ENCODE assay signal across 8 cellular contexts in the genomic region with DNA sequence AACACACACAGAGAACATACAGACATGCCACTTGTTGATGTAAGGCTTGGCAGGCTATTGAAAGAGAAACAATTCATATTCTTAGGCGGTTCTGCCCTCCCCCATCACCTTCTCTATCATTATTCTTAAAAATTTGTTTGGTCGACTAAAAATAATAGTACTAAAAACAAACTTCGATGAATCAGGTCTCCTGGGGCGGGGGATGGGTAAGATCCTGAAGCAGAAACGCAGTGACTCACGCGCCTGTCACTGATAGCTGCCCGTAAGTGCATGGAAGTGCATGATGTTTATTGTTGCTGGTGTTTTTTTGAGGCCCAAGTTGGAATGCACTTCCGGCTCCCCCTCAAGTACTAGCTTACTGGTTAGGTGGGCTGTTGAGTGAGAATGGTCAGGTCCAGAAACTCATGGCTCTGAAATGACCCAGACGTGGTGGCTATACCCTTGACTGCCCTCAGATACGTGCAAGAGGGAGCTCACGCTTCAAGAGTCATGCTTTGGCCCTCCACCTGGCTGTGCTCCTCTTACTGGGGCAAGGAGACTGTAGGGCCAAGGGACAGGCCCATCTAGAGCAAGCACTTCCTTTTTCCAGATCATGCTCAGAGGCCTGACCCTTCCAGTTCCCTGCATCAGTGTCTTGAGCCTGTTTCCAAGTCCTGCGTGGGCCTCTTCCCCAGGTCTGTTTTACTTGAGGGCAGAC. TPM values are rescaled to one million over a fixed set of nuclear protein-coding genes. Genes with fewer than 3 reads are reported as not detected.
DNase-seq lines count a peak whose midpoint lies in the region; ATAC-seq and TF ChIP-seq lines count a peak whose summit lies in the region.

No MANE protein-coding gene starts in this region.

- 88 to 91% methylated on average over 13 of the region's 13 CpGs for WGBS in testis, 2 donors
- no CpG with 5 or more reads among the region's 13 CpGs for WGBS in neuronal stem cell (ENCODE audit: extremely low coverage in 2 of 2, insufficient read length in 2 of 2, insufficient replicate concordance in 1 of 2), 2 donors
- 68 to 76% (median 70%) methylated on average over 13 of the region's 13 CpGs for WGBS in spleen, 5 donors

- H3K79me1 ChIP-seq in neuronal stem cell (ENCODE audit: low read depth, low read length): peaks cover 11% of the 10 kb centered on the region

- no peak overlapping the region for H2AK5ac ChIP-seq in neuronal stem cell (ENCODE audit: low read depth, low read length)

- H3K27me3 Mint-ChIP-seq in activated naive CD8-positive, alpha-beta T cell treated with anti-CD3 and anti-CD28 coated beads for 36 hours: no peaks in the 10 kb centered on the region

- peak overlapping the region; percentile 74 for H3K27ac Mint-ChIP-seq in activated naive CD8-positive, alpha-beta T cell treated with anti-CD3 and anti-CD28 coated beads for 36 hours

- H3K27me3 ChIP-seq in osteoblast (ENCODE audit: insufficient read depth, low read length) (no peaks in the 10 kb centered on the region), testis (no peaks in the 10 kb centered on the region), neuronal stem cell (ENCODE audit: control insufficient read depth in 3 of 3, insufficient read depth in 3 of 3, low read depth in 1 of 3, low read length in 3 of 3) (no peaks in the 10 kb centered on the region), spleen (replicated peaks in 1 of 7) (no peaks in the 10 kb centered on the region)

- TF ChIP-seq CTCF in osteoblast (IDR thresholded peaks at IDR 0.05; ENCODE audit: extremely low read depth, low read depth, low read length) (no peak), testis (IDR thresholded peaks at IDR 0.05) (no peak), spleen (IDR thresholded peaks at IDR 0.05 in 8 of 11, conservative IDR thresholded peaks at IDR 0.05 in 3 of 11) (no peak)

- H4K8ac ChIP-seq in neuronal stem cell (ENCODE audit: low read depth, low read length): no peak overlapping the region

- H3K18ac ChIP-seq in neuronal stem cell (ENCODE audit: low read length): no peak overlapping the region

- peak overlapping the region; percentile 84 for H3K27ac ChIP-seq in osteoblast (ENCODE audit: low read depth, low read length)
- no peak overlapping the region for H3K27ac ChIP-seq in testis
- H3K27ac ChIP-seq in neuronal stem cell (replicated peaks; ENCODE audit: low read length): no peak overlapping the region
- H3K27ac ChIP-seq in spleen: peak overlapping the region in 4 of 8 donors; percentile 11 to 76 (median 72)

- H3K36me3 ChIP-seq in osteoblast (ENCODE audit: insufficient read depth, low read length) (peaks cover 45% of the 10 kb centered on the region), testis (ENCODE audit: low read depth, missing control alignments) (no peaks in the 10 kb centered on the region), neuronal stem cell (replicated peaks in 1 of 2; ENCODE audit: control insufficient read depth in 2 of 2, insufficient read depth in 2 of 2, low read length in 2 of 2) (peaks cover 0 to 74% of the 10 kb centered on the region in 2 donors), spleen (peaks cover 0 to 8% (median 0%) of the 10 kb centered on the region in 6 donors)

- H3K4me1 ChIP-seq in osteoblast (ENCODE audit: insufficient read depth, low read length): peaks cover 90% of the 10 kb centered on the region
- peaks cover 23% of the 10 kb centered on the region for H3K4me1 ChIP-seq in testis
- H3K4me1 ChIP-seq in neuronal stem cell (ENCODE audit: control insufficient read depth in 2 of 2, insufficient read depth in 1 of 2, low read depth in 1 of 2, low read length in 2 of 2): peaks cover 4 to 10% of the 10 kb centered on the region in 2 donors
- H3K4me1 ChIP-seq in spleen: peaks cover 69 to 100% (median 94%) of the 10 kb centered on the region in 6 donors

- peaks cover 57% of the 10 kb centered on the region for H4K20me1 ChIP-seq in osteoblast (ENCODE audit: insufficient read depth, low read length)

- DNase-seq in HT1080 (ENCODE audit: low read depth) (peak; percentile 85), osteoblast (ENCODE audit: insufficient read length, low spot score, missing footprints) (peak; percentile 75), UCSD-AML1 (lab: John Stamatoyannopoulos, UW; ENCODE audit: unreplicated experiment) (no peak), testis (no peak), neuronal stem cell (ENCODE audit: low spot score) (no peak), spleen (no peak)
- DNase-seq in activated naive CD8-positive, alpha-beta T cell treated with anti-CD3 and anti-CD28 coated beads for 36 hours: no peak

- no peaks in the 10 kb centered on the region for H3K9me3 Mint-ChIP-seq in activated naive CD8-positive, alpha-beta T cell treated with anti-CD3 and anti-CD28 coated beads for 36 hours

- no peak overlapping the region for H3K4ac ChIP-seq in neuronal stem cell (ENCODE audit: low read length)

- no peak overlapping the region for H2BK5ac ChIP-seq in neuronal stem cell (ENCODE audit: low read length)

- no peak overlapping the region for H2BK120ac ChIP-seq in neuronal stem cell (ENCODE audit: low read depth, low read length)

- no peak overlapping the region for H2BK15ac ChIP-seq in neuronal stem cell (ENCODE audit: low read length)

- H2AFZ ChIP-seq in osteoblast (ENCODE audit: low read length): no peak overlapping the region
- H2AFZ ChIP-seq in neuronal stem cell (ENCODE audit: low read length): no peak overlapping the region

- no peak overlapping the region for H3K9ac ChIP-seq in neuronal stem cell (ENCODE audit: low read depth, low read length, poor library complexity)

- H4K91ac ChIP-seq in neuronal stem cell (ENCODE audit: low read depth, low read length, poor library complexity): no peak overlapping the region

- peaks cover 73% of the 10 kb centered on the region for H3K4me1 Mint-ChIP-seq in activated naive CD8-positive, alpha-beta T cell treated with anti-CD3 and anti-CD28 coated beads for 36 hours

- H3K4me3 Mint-ChIP-seq in activated naive CD8-positive, alpha-beta T cell treated with anti-CD3 and anti-CD28 coated beads for 36 hours: no peak overlapping the region

- intact Hi-C loops in testis (cut with DNase I; ENCODE audit: low total_unique reads): no loop called here
- intact Hi-C loops in spleen (cut with DNase I; ENCODE audit: low total_unique reads): no loop called here

- H3K4me2 ChIP-seq in osteoblast (ENCODE audit: insufficient read depth, low read length) (peak overlapping the region; percentile 64), neuronal stem cell (ENCODE audit: insufficient read depth, low read length, poor library complexity, severe bottlenecking) (no peak overlapping the region)

- peaks cover 47% of the 10 kb centered on the region for H3K36me3 Mint-ChIP-seq in activated naive CD8-positive, alpha-beta T cell treated with anti-CD3 and anti-CD28 coated beads for 36 hours

- H3K4me3 ChIP-seq in osteoblast (ENCODE audit: insufficient read depth, low read length) (no peak overlapping the region), testis (no peak overlapping the region), neuronal stem cell (ENCODE audit: low read length in 2 of 2) (no peak overlapping the region), spleen (no peak overlapping the region)

- ATAC-seq in GM18909 (IDR thresholded peaks at IDR 0.05; ENCODE audit: poor library complexity, unreplicated experiment): peak; percentile 45

- no peak overlapping the region for H3K23ac ChIP-seq in neuronal stem cell (ENCODE audit: low read depth, low read length, poor library complexity)

- H3K9me3 ChIP-seq in osteoblast (ENCODE audit: low read depth, low read length): no peaks in the 10 kb centered on the region
- H3K9me3 ChIP-seq in testis: no peaks in the 10 kb centered on the region
- peaks cover 0 to under 1% of the 10 kb centered on the region in 2 donors for H3K9me3 ChIP-seq in neuronal stem cell (replicated peaks in 1 of 2; ENCODE audit: control insufficient read depth in 2 of 2, insufficient read depth in 1 of 2, low read depth in 1 of 2, low read length in 2 of 2)
- H3K9me3 ChIP-seq in spleen: no peaks in the 10 kb centered on the region

- H3K14ac ChIP-seq in neuronal stem cell (ENCODE audit: low read length): no peak overlapping the region

- no peak for TF ChIP-seq POLR2A in testis (IDR thresholded peaks at IDR 0.05)
- TF ChIP-seq POLR2A in spleen (IDR thresholded peaks at IDR 0.05): no peak

- H3K79me2 ChIP-seq in osteoblast (ENCODE audit: insufficient read depth, low read length): peaks cover 99% of the 10 kb centered on the region

- no peak overlapping the region for H2BK12ac ChIP-seq in neuronal stem cell (ENCODE audit: low read length)

RNA-seq across cellular contexts. Expression of a gene that starts 10.9 kb away (rescaled TPM):
- 20.9 and 39.2 TPM in 2 replicates for total RNA-seq in HT1080 (2014; rRNA removed; shearing (Covaris generic))
- polyA plus RNA-seq in HT1080 (2015; cell fraction: cytosol; rRNA removed): 99.4 and 115 TPM in 2 replicates
- polyA plus RNA-seq in HT1080 (2015; cell fraction: nucleus; rRNA removed): 204 and 241 TPM in 2 replicates
- total RNA-seq in activated naive CD8-positive, alpha-beta T cell treated with anti-CD3 and anti-CD28 coated beads for 36 hours: 10 to 100 TPM; 15.7 to 16.4 TPM
- total RNA-seq in osteoblast: 41.8 and 60.1 TPM in 2 replicates
- 10 to 100 TPM; 18.7 to 31.6 TPM for total RNA-seq in testis
- 11.4 TPM for polyA plus RNA-seq in testis (ENCODE audit: insufficient read depth, low read depth, low replicate concordance)
- polyA plus RNA-seq in neuronal stem cell (2013, experiment 1 of 2): 32.6 TPM
- polyA plus RNA-seq in neuronal stem cell (2013, experiment 2 of 2): 32.9 TPM
- 10 to 100 TPM; 27.3 to 78.4 (median 47.5) TPM for total RNA-seq in spleen
- polyA plus RNA-seq in spleen: 1 to 10 TPM; 8.3 to 8.9 (median 8.6) TPM

Comparison
In these comparisons a context has a peak if more than half of its experiments do, and no peak if none do; other contexts are left out.
1. DNase-seq: peak in HT1080 (single experiment) and osteoblast (single experiment); none in activated naive CD8-positive, alpha-beta T cell treated with anti-CD3 and anti-CD28 coated beads for 36 hours (single experiment), UCSD-AML1 (single experiment), testis (single experiment), neuronal stem cell (single experiment) and spleen (single experiment).